Comparison of ENCODE assay signal across 8 cellular contexts in genomic region chr1:26900001-26900814, GRCh38. TPM values are rescaled to one million over a fixed set of nuclear protein-coding genes. Genes with fewer than 3 reads are reported as not detected.
DNase-seq lines count a peak whose midpoint lies in the region; ATAC-seq and TF ChIP-seq lines count a peak whose summit lies in the region.

GPATCH3 (minus strand) TSS chr1:26900467; CDS start chr1:26900442, 25 bp downstream.

- H3K36me3 ChIP-seq in smooth muscle cell (ENCODE audit: low read depth), result peaks cover 7% of the 10 kb centered on the region

- peak within 1 kb of the TSS; percentile 93 for H3K4me2 ChIP-seq in smooth muscle cell

- peak within 1 kb of the TSS; percentile 95 for H2AFZ ChIP-seq in smooth muscle cell (ENCODE audit: low read depth)

- peak within 1 kb of the TSS; percentile 93 for H3K27ac ChIP-seq in smooth muscle cell (ENCODE audit: low read depth)

- no peaks in the 10 kb centered on the region for H4K20me1 ChIP-seq in smooth muscle cell (ENCODE audit: low read depth)

- no peaks in the 10 kb centered on the region for H3K27me3 ChIP-seq in smooth muscle cell (ENCODE audit: low read depth)

- no peaks in the 10 kb centered on the region for H3K9me3 ChIP-seq in smooth muscle cell (replicated peaks; ENCODE audit: low read depth)

- peak within 1 kb of the TSS; percentile 99 for H3K9ac ChIP-seq in smooth muscle cell (ENCODE audit: low read depth)

- H3K4me1 ChIP-seq in smooth muscle cell (ENCODE audit: low read depth), result peaks cover 12% of the 10 kb centered on the region

- H3K9me3 Mint-ChIP-seq in central memory CD8-positive, alpha-beta T cell, result no peaks in the 10 kb centered on the region

- peak; percentile 95 for DNase-seq in NCI-H345 (lab: John Stamatoyannopoulos, UW)
- DNase-seq in central memory CD8-positive, alpha-beta T cell (ENCODE audit: low spot score in 2 of 2), result peak; percentile 78 to 80
- DNase-seq in inferior parietal cortex (ENCODE audit: extremely low spot score), result peak; percentile 94
- peak; percentile 47 for DNase-seq in smooth muscle cell (lab: John Stamatoyannopoulos, UW; ENCODE audit: unreplicated experiment)

- H3K4me3 Mint-ChIP-seq in central memory CD8-positive, alpha-beta T cell, result peak within 1 kb of the TSS; percentile 88

- TF ChIP-seq CTCF in smooth muscle cell (IDR thresholded peaks at IDR 0.05; ENCODE audit: borderline replicate concordance, insufficient read depth, poor library complexity, severe bottlenecking), result no peak

- peak within 1 kb of the TSS; percentile 78 for H3K4me3 ChIP-seq in smooth muscle cell

- peaks cover 41% of the 10 kb centered on the region for H3K36me3 Mint-ChIP-seq in central memory CD8-positive, alpha-beta T cell (ENCODE audit: insufficient read depth)

- H3F3A ChIP-seq in smooth muscle cell (ENCODE audit: low read depth), result no peaks in the 10 kb centered on the region

- ATAC-seq in GM18498 (IDR thresholded peaks at IDR 0.05; ENCODE audit: unreplicated experiment) (peak; percentile 88), HG03196 (IDR thresholded peaks at IDR 0.05; ENCODE audit: unreplicated experiment) (peak; percentile 85), GM19463 (IDR thresholded peaks at IDR 0.05; ENCODE audit: unreplicated experiment) (no peak)
- peak; percentile 89 to 90 for ATAC-seq in activated CD4-positive, CD25-positive, alpha-beta regulatory T cell treated with anti-CD3 and anti-CD28 coated beads, Interleukin-2, amount 50 U/mL, for 24 hours
- peak; percentile 89 for ATAC-seq in central memory CD8-positive, alpha-beta T cell (replicated peaks; ENCODE audit: extremely low read depth, poor library complexity, severe bottlenecking)

- no peaks in the 10 kb centered on the region for H3K27me3 Mint-ChIP-seq in central memory CD8-positive, alpha-beta T cell

- H3K4me1 Mint-ChIP-seq in central memory CD8-positive, alpha-beta T cell, result peaks cover 32% of the 10 kb centered on the region

- WGBS in smooth muscle cell (ENCODE audit: low lambda C conversion rate), result 1% methylated on average over 49 of the region's 50 CpGs

- peak within 1 kb of the TSS; percentile 99 for H3K27ac Mint-ChIP-seq in central memory CD8-positive, alpha-beta T cell (ENCODE audit: low read depth)

- peaks cover 41% of the 10 kb centered on the region for H3K79me2 ChIP-seq in smooth muscle cell (ENCODE audit: low read depth)

RNA-seq across cellular contexts. Expression of gene GPATCH3, which starts in this region (rescaled TPM):
- 5.6 and 7.1 TPM in 2 replicates for total RNA-seq in smooth muscle cell
- 17.4 and 23.6 TPM in 2 replicates for polyA plus RNA-seq in smooth muscle cell
